In the genomic region with DNA sequence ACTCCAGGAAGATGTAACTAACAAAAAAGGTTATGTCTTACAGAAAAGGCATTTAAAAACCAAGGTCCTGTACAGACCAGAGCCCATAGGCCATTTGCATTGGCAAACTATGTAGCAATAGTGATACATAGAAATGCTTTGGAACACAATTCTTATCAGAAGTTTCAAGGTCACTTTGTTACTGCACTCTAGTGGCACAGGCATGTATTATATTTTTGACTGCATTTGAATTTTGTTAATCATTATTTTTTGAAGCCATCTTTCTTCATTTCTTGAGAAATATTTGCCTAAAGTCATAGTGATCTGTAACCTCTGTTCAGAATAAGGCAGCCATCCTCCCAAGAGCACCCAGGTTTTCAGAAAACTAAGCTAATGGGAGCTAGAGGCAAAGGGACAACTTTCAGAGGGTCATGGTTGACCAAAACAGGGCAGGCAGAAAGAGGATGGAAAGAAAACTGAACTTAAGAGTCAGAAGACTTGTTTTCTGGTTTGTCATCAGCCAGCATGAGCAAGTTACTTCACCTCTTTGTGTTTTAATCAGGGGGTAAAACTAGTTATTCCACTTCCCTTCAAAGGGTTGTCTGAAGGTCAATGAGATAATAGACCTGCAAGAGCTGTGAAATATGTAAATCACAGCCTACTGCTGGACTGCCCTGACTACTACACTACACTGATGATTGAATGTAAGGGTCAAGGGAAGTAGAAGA, we compare ENCODE assay signal across 8 cellular contexts. TPM values are rescaled to one million over a fixed set of nuclear protein-coding genes. Genes with fewer than 3 reads are reported as not detected.
A peak's percentile ranks its signal among the peaks of the same experiment; 100 is the strongest.
DNase-seq lines count a peak whose midpoint lies in the region; TF ChIP-seq lines count a peak whose summit lies in the region.

No MANE protein-coding gene starts in this region.

- DNase-seq in COR-L47 (lab: John Stamatoyannopoulos, UW) (peak; percentile 16), M059J (ENCODE audit: low read depth) (peak; percentile 41), dorsolateral prefrontal cortex (no peak), posterior vena cava (ENCODE audit: low spot score) (no peak), globus pallidus (ENCODE audit: low spot score) (no peak)
- no peak for DNase-seq in activated T-cell treated with anti-CD3 and anti-CD28 coated beads, Interleukin-2, amount 50 U/mL, for 1 hour
- DNase-seq in activated CD4-positive, alpha-beta T cell treated with anti-CD3 and anti-CD28 coated beads, Interleukin-2, amount 50 U/mL, for 4 hours = no peak

- peak in 39 of 56 donors; percentile 11 to 50 (median 30) for TF ChIP-seq CTCF in dorsolateral prefrontal cortex (IDR thresholded peaks at IDR 0.05 in 54 of 56, conservative IDR thresholded peaks at IDR 0.05 in 2 of 56; ENCODE audit: low read depth in 1 of 56, partially characterized antibody in 56 of 56)

- no peaks in the 10 kb centered on the region for H3K36me3 ChIP-seq in mucosa of stomach (ENCODE audit: control insufficient read depth, insufficient read depth, low read length)

- H3K9me3 ChIP-seq in mucosa of stomach (ENCODE audit: control insufficient read depth, low read length) = no peaks in the 10 kb centered on the region

- peak overlapping the region in 32 of 59 donors; percentile 4 to 66 (median 34) for H3K27ac ChIP-seq in dorsolateral prefrontal cortex

- H3K4me3 ChIP-seq in dorsolateral prefrontal cortex = no peak overlapping the region
- H3K4me3 ChIP-seq in mucosa of stomach (ENCODE audit: low read length) = no peak overlapping the region

- H3K9ac ChIP-seq in mucosa of stomach (ENCODE audit: low read length) = peak overlapping the region; percentile 11

- H3K4me1 ChIP-seq in mucosa of stomach (ENCODE audit: control insufficient read depth, insufficient read depth, low read length) = peaks cover 40% of the 10 kb centered on the region

- H3K27me3 ChIP-seq in dorsolateral prefrontal cortex (no peaks in the 10 kb centered on the region), mucosa of stomach (ENCODE audit: control insufficient read depth, insufficient read depth, low read length) (no peaks in the 10 kb centered on the region)

- intact Hi-C loops in dorsolateral prefrontal cortex (cut with DNase I) = loop anchor here (5.0 to 10.0 kb wide), 2 partner anchors 169 to 176 kb away; no protein-coding TSS in a partner anchor
- intact Hi-C loops in posterior vena cava (cut with DNase I) = loop anchor here (5.0 to 10.0 kb wide), 2 partner anchors 176 to 189 kb away; no protein-coding TSS in a partner anchor

RNA-seq across cellular contexts. Expression of gene SLC38A11, which starts 41.5 kb away (rescaled TPM):
- 0.44 and 0.62 TPM in 2 replicates for total RNA-seq in M059J (2014; rRNA removed; shearing (Covaris generic))
- total RNA-seq in dorsolateral prefrontal cortex = 10 to 100 TPM in 117 of 120 experiments, 1 to 10 TPM in 3; 6.5 to 67.4 (median 22.7) TPM
- total RNA-seq in posterior vena cava = 1 to 10 TPM; 1.3 to 2.1 TPM

Comparison
In these comparisons a context has a peak if more than half of its experiments do, and no peak if none do; other contexts are left out.
1. DNase-seq: peak in COR-L47 (single experiment) and M059J (single experiment); none in dorsolateral prefrontal cortex (0 of 10), posterior vena cava (single experiment), activated T-cell treated with anti-CD3 and anti-CD28 coated beads, Interleukin-2, amount 50 U/mL, for 1 hour (single experiment), activated CD4-positive, alpha-beta T cell treated with anti-CD3 and anti-CD28 coated beads, Interleukin-2, amount 50 U/mL, for 4 hours (0 of 2) and globus pallidus (single experiment).